Comparison of ENCODE assay signal across 14 cellular contexts in the genomic region with DNA sequence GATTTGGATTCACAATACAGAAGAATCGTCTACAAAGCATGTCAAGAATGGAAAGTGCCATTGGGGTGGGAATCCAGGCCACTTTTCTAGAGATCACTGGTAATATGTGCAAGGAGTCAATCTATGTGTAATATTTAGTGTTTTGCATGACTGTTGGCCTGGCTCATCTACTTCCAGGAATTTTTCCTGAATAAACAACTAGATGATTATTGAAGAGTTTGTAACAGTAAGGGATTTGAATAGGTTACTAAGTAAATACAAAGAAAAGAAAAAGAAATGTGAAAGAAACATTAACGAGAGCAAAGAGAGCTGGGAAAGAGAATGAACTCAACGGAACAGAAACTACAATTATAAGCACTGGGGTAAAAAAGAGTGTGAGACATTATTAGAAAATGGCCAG.
DNase-seq lines count a peak whose midpoint lies in the region; ATAC-seq and TF ChIP-seq lines count a peak whose summit lies in the region.
"Had no signal": no experiment of that assay in that cellular context is flagged by ENCODE, and none has a peak within 500 bp of the region (broad histone marks: within the 10 kb centered on the region; RNA-seq: fewer than 3 reads in every experiment).

No MANE protein-coding gene starts in this region.

- H3K27me3 Mint-ChIP-seq in nephron (ENCODE audit: low read depth) = peaks cover 3% of the 10 kb centered on the region

- no peak overlapping the region for H3K4me3 ChIP-seq in epithelial cell of proximal tubule (ENCODE audit: low read depth, low read length)

- peak; percentile 82 for DNase-seq in ACHN
- peak; percentile 22 for DNase-seq in HK-2 (ENCODE audit: unreplicated experiment)
- DNase-seq in epithelial cell of proximal tubule (ENCODE audit: low read depth) = peak; percentile 91
- no peak for DNase-seq in cerebellar cortex (ENCODE audit: low spot score)
- no peak for DNase-seq in SHP77 (lab: John Stamatoyannopoulos, UW)
- DNase-seq: BE2C; C1 segment of cervical spinal cord; CD4-positive, CD25-positive, alpha-beta regulatory T cell; CD8-positive, alpha-beta memory T cell; COR-L47; H9 had no signal

- in situ Hi-C loops in ACHN (cut with HindIII; ENCODE audit: low pct_ligation_motif_present, low pct_unique_long_range_greater_than_20kb, low sequenced_read_pairs) = no loop called here

- H3K9me3 Mint-ChIP-seq in nephron = peaks cover 4% of the 10 kb centered on the region

- H3K27ac Mint-ChIP-seq in nephron = peak overlapping the region; percentile 77 to 91 (median 79)
- H3K27ac Mint-ChIP-seq: CD4-positive, CD25-positive, alpha-beta regulatory T cell; CD8-positive, alpha-beta memory T cell; H9 had no signal

- no peak overlapping the region for H3K4me3 Mint-ChIP-seq in nephron
- H3K4me3 Mint-ChIP-seq: CD4-positive, CD25-positive, alpha-beta regulatory T cell; CD8-positive, alpha-beta memory T cell; H9 had no signal

- ATAC-seq in GM19395 (IDR thresholded peaks at IDR 0.05; ENCODE audit: unreplicated experiment) = no peak
- ATAC-seq: HepG2 had no signal

- peaks cover 6% of the 10 kb centered on the region for H3K4me1 Mint-ChIP-seq in nephron
- H3K4me1 Mint-ChIP-seq: CD4-positive, CD25-positive, alpha-beta regulatory T cell; CD8-positive, alpha-beta memory T cell; H9 had no signal

- H3K36me3 Mint-ChIP-seq in nephron (ENCODE audit: low read depth) = no peaks in the 10 kb centered on the region
- H3K36me3 Mint-ChIP-seq: CD4-positive, CD25-positive, alpha-beta regulatory T cell; CD8-positive, alpha-beta memory T cell had no signal

- TF ChIP-seq CTCF in epithelial cell of proximal tubule (conservative IDR thresholded peaks at IDR 0.05; ENCODE audit: low read depth, low read length) = no peak
- TF ChIP-seq CTCF in nephron (IDR thresholded peaks at IDR 0.05; ENCODE audit: unreplicated experiment in 3 of 3) = no peak

Comparison
In these comparisons a context has a peak if more than half of its experiments do, and no peak if none do; other contexts are left out.
1. DNase-seq: peak in ACHN (single experiment), HK-2 (single experiment) and epithelial cell of proximal tubule (single experiment); none in cerebellar cortex (single experiment) and SHP77 (0 of 2).